In genomic region chr1:235160395-235160964, GRCh38 we compare ENCODE assay signal across 8 cellular contexts. TPM values are rescaled to one million over a fixed set of nuclear protein-coding genes. Genes with fewer than 3 reads are reported as not detected.
DNase-seq lines count a peak whose midpoint lies in the region; ATAC-seq and TF ChIP-seq lines count a peak whose summit lies in the region.

No MANE protein-coding gene starts in this region.

- H3K36me3 Mint-ChIP-seq in activated CD4-positive, alpha-beta T cell treated with anti-CD3 and anti-CD28 coated beads for 36 hours (ENCODE audit: low read depth): peaks cover 16% of the 10 kb centered on the region

- DNase-seq in activated CD4-positive, alpha-beta T cell treated with anti-CD3 and anti-CD28 coated beads for 36 hours: no peak
- DNase-seq in activated CD4-positive, alpha-beta T cell treated with anti-CD3 and anti-CD28 coated beads for 1 hour: no peak
- DNase-seq in HCT116 (ENCODE audit: low read depth, low spot score) (peak; percentile 37), NB4 (ENCODE audit: low read depth) (peak; percentile 70), astrocyte of the spinal cord (ENCODE audit: low read depth, low spot score) (peak; percentile 72), iris pigment epithelial cell (ENCODE audit: low read depth) (peak; percentile 80), ecto neural progenitor cell (ENCODE audit: low spot score) (no peak)
- no peak for DNase-seq in stimulated activated naive CD8-positive, alpha-beta T cell treated with anti-CD3 and anti-CD28 coated beads, Interleukin-15, amount 100 ng/mL, for 72 hours

- H3K4me3 ChIP-seq in HCT116 (replicated peaks in 1 of 2; ENCODE audit: low read depth in 1 of 2, low read length in 2 of 2) (peak overlapping the region; percentile 73 to 80), NB4 (ENCODE audit: low read depth, low read length) (peak overlapping the region; percentile 76), astrocyte of the spinal cord (ENCODE audit: low read depth, low read length) (peak overlapping the region; percentile 94)

- peak overlapping the region; percentile 64 for H3K27ac ChIP-seq in HCT116 (ENCODE audit: low read depth, low read length)

- no peaks in the 10 kb centered on the region for H4K20me1 ChIP-seq in HCT116 (ENCODE audit: insufficient read depth)

- H3K4me2 ChIP-seq in HCT116 (ENCODE audit: low read length): peak overlapping the region; percentile 86

- peaks cover 15% of the 10 kb centered on the region for H3K4me1 Mint-ChIP-seq in activated CD4-positive, alpha-beta T cell treated with anti-CD3 and anti-CD28 coated beads for 36 hours
- H3K4me1 Mint-ChIP-seq in stimulated activated naive CD8-positive, alpha-beta T cell treated with anti-CD3 and anti-CD28 coated beads, Interleukin-15, amount 100 ng/mL, for 72 hours: peaks cover 15% of the 10 kb centered on the region

- peak overlapping the region; percentile 93 for H3K4me3 Mint-ChIP-seq in activated CD4-positive, alpha-beta T cell treated with anti-CD3 and anti-CD28 coated beads for 36 hours
- H3K4me3 Mint-ChIP-seq in stimulated activated naive CD8-positive, alpha-beta T cell treated with anti-CD3 and anti-CD28 coated beads, Interleukin-15, amount 100 ng/mL, for 72 hours: peak overlapping the region; percentile 75 to 93

- H3K9me3 ChIP-seq in HCT116 (ENCODE audit: control insufficient read depth in 1 of 2, insufficient read depth in 1 of 2, low read depth in 1 of 2, low read length in 2 of 2): no peaks in the 10 kb centered on the region

- H2AFZ ChIP-seq in HCT116 (ENCODE audit: low read depth, low read length, poor library complexity, severe bottlenecking): no peak overlapping the region

- peaks cover 8 to 22% of the 10 kb centered on the region in 2 experiments; a peak in 3 of 4 replicates for H3K36me3 ChIP-seq in HCT116 (ENCODE audit: control insufficient read depth in 1 of 2, insufficient read depth in 2 of 2, low read length in 2 of 2)

- ATAC-seq in activated CD4-positive, alpha-beta T cell treated with anti-CD3 and anti-CD28 coated beads for 36 hours: peak; percentile 69
- ATAC-seq in HCT116: peak; percentile 55
- ATAC-seq in stimulated activated naive CD8-positive, alpha-beta T cell treated with anti-CD3 and anti-CD28 coated beads, Interleukin-15, amount 100 ng/mL, for 72 hours: peak; percentile 80

- in situ Hi-C loops in astrocyte of the spinal cord (cut with HindIII; ENCODE audit: low sequenced_read_pairs): no loop called here

- RAD21 ChIA-PET in HCT116 (lab: Charles Lee; ENCODE audit: low non-redundant PET in 1 of 2, low total read pairs in 2 of 2, uncharacterized antibody in 2 of 2, unreplicated experiment in 2 of 2): no interaction called here

- BruUV-seq in HCT116 (replicated peaks; lab: Mats Ljungman, UMichigan): TSS peak; percentile 80

- no peak for TF ChIP-seq RAD21 in HCT116 (IDR thresholded peaks at IDR 0.05; ENCODE audit: low read depth)

- peak overlapping the region; percentile 78 for H3K9ac ChIP-seq in HCT116 (ENCODE audit: low read length)

- TF ChIP-seq CTCF in HCT116 (IDR thresholded peaks at IDR 0.05 in 2 of 3, conservative IDR thresholded peaks at IDR 0.05 in 1 of 3; ENCODE audit: borderline replicate concordance in 1 of 3, insufficient read depth in 1 of 3, low read depth in 2 of 3, low read length in 2 of 3) (no peak), NB4 (IDR thresholded peaks at IDR 0.05; ENCODE audit: low read depth, low read length) (no peak), astrocyte of the spinal cord (IDR thresholded peaks at IDR 0.05; ENCODE audit: low read depth, low read length) (no peak)

- H3K9me3 Mint-ChIP-seq in activated CD4-positive, alpha-beta T cell treated with anti-CD3 and anti-CD28 coated beads for 36 hours (ENCODE audit: low read depth): no peaks in the 10 kb centered on the region
- H3K9me3 Mint-ChIP-seq in stimulated activated naive CD8-positive, alpha-beta T cell treated with anti-CD3 and anti-CD28 coated beads, Interleukin-15, amount 100 ng/mL, for 72 hours: peaks cover 0 to 6% of the 10 kb centered on the region in 2 donors

- no peaks in the 10 kb centered on the region for H3K9me2 ChIP-seq in HCT116 (ENCODE audit: insufficient read depth)

- CTCF ChIA-PET in activated CD4-positive, alpha-beta T cell treated with anti-CD3 and anti-CD28 coated beads for 36 hours (lab: Charles Lee): interaction anchor here (0.5 to 1.4 kb wide), 14 partner anchors 9 to 840 kb away, joined by 3 to 16 read pairs (median 3); no protein-coding TSS in a partner anchor
- CTCF ChIA-PET in HCT116 (lab: Charles Lee): interaction anchor here (0.6 kb wide), 1 partner anchor 257 kb away, joined by 3 read pairs; no protein-coding TSS in a partner anchor

- POLR2A ChIA-PET in activated CD4-positive, alpha-beta T cell treated with anti-CD3 and anti-CD28 coated beads for 36 hours (lab: Charles Lee): interaction anchor here (0.5 to 1.4 kb wide), 9 partner anchors 9 to 345 kb away, joined by 3 to 7 read pairs (median 4); partner anchors contain the start of genes ARID4B and GGPS1
- POLR2A ChIA-PET in HCT116 (lab: Charles Lee): interaction anchor here (0.8 kb wide), 1 partner anchor 25 kb away, joined by 3 read pairs; no protein-coding TSS in a partner anchor

- no peak for TF ChIP-seq POLR2A in HCT116 (IDR thresholded peaks at IDR 0.05; ENCODE audit: borderline replicate concordance, extremely low read depth, insufficient read depth, insufficient read length)
- no peak for TF ChIP-seq POLR2A in NB4 (IDR thresholded peaks at IDR 0.05; ENCODE audit: extremely low read depth, insufficient read length)

- H3K4me1 ChIP-seq in HCT116 (ENCODE audit: control insufficient read depth in 1 of 2, insufficient read depth in 2 of 2, low read length in 2 of 2): peaks cover 0 to 17% of the 10 kb centered on the region in 2 experiments; a peak in 2 of 4 replicates

- no peaks in the 10 kb centered on the region for H3K27me3 ChIP-seq in HCT116 (ENCODE audit: insufficient read depth, low read length)

- H3K27ac Mint-ChIP-seq in activated CD4-positive, alpha-beta T cell treated with anti-CD3 and anti-CD28 coated beads for 36 hours: peak overlapping the region; percentile 95
- peak overlapping the region; percentile 60 to 97 for H3K27ac Mint-ChIP-seq in stimulated activated naive CD8-positive, alpha-beta T cell treated with anti-CD3 and anti-CD28 coated beads, Interleukin-15, amount 100 ng/mL, for 72 hours

- H3K79me2 ChIP-seq in HCT116 (ENCODE audit: insufficient read depth, low read length): peaks cover 41% of the 10 kb centered on the region

- H3K27me3 Mint-ChIP-seq in activated CD4-positive, alpha-beta T cell treated with anti-CD3 and anti-CD28 coated beads for 36 hours: no peaks in the 10 kb centered on the region
- H3K27me3 Mint-ChIP-seq in stimulated activated naive CD8-positive, alpha-beta T cell treated with anti-CD3 and anti-CD28 coated beads, Interleukin-15, amount 100 ng/mL, for 72 hours: no peaks in the 10 kb centered on the region

- intact Hi-C loops in activated CD4-positive, alpha-beta T cell treated with anti-CD3 and anti-CD28 coated beads for 36 hours (cut with DNase I, micrococcal nuclease): loop anchor here (2.0 to 10.0 kb wide), 3 partner anchors 47 to 254 kb away; partner anchors contain the start of genes ARID4B (in 1 of the 2) and GGPS1 (in 1 of the 2)
- intact Hi-C loops in HCT116 (cut with micrococcal nuclease): loop anchor here (10.0 kb wide), 1 partner anchor 254 kb away; no protein-coding TSS in a partner anchor

TF ChIP-seq in HCT116, 20 proteins besides CTCF, POLR2A, EP300 and RAD21:
- TF ChIP-seq MAX (IDR thresholded peaks at IDR 0.05) (no peak), REST (IDR thresholded peaks at IDR 0.05; ENCODE audit: low read depth) (no peak), EZH2 (IDR thresholded peaks at IDR 0.05) (no peak), EGR1 (IDR thresholded peaks at IDR 0.05; ENCODE audit: low read depth) (no peak), ZFX (IDR thresholded peaks at IDR 0.05) (no peak), ELF1 (IDR thresholded peaks at IDR 0.05; ENCODE audit: borderline replicate concordance, low read depth) (no peak)
TF ChIP-seq in HCT116: peak in this region for 0.

RNA-seq across cellular contexts. Expression of gene RBM34, which starts 0.6 kb away (rescaled TPM):
- 100 to 1,000 TPM; 126 to 154 TPM for total RNA-seq in activated CD4-positive, alpha-beta T cell treated with anti-CD3 and anti-CD28 coated beads for 36 hours
- 82.0 TPM for total RNA-seq in HCT116 (2021; ENCODE audit: unreplicated experiment)
- polyA plus RNA-seq in HCT116 (2012): 41.7 and 46.7 TPM in 2 replicates

RNA-seq across cellular contexts. Expression of gene TOMM20, which starts 31.8 kb away (rescaled TPM):
- total RNA-seq in activated CD4-positive, alpha-beta T cell treated with anti-CD3 and anti-CD28 coated beads for 36 hours: 100 to 1,000 TPM in 1 of 2 experiments, 10 to 100 TPM in 1; 62.1 to 148 TPM
- 184 TPM for total RNA-seq in HCT116 (2021; ENCODE audit: unreplicated experiment)
- polyA plus RNA-seq in HCT116 (2012): 165 and 166 TPM in 2 replicates

Comparison
In these comparisons a context has a peak if more than half of its experiments do, and no peak if none do; other contexts are left out.
1. DNase-seq: peak in HCT116 (single experiment), NB4 (single experiment), astrocyte of the spinal cord (single experiment) and iris pigment epithelial cell (single experiment); none in activated CD4-positive, alpha-beta T cell treated with anti-CD3 and anti-CD28 coated beads for 36 hours (single experiment), activated CD4-positive, alpha-beta T cell treated with anti-CD3 and anti-CD28 coated beads for 1 hour (single experiment), stimulated activated naive CD8-positive, alpha-beta T cell treated with anti-CD3 and anti-CD28 coated beads, Interleukin-15, amount 100 ng/mL, for 72 hours (0 of 2) and ecto neural progenitor cell (single experiment).
2. Peak in every context shown above with its lines, with median percentiles within 50 percentile points of each other: ATAC-seq and H3K4me3 ChIP-seq.